Comparison of ENCODE assay signal across 8 cellular contexts in genomic region chr10:88194041-88194887, GRCh38.
DNase-seq lines count a peak whose midpoint lies in the region; ATAC-seq, FAIRE-seq and TF ChIP-seq lines count a peak whose summit lies in the region.

No MANE protein-coding gene starts in this region.

- H3K4me3 Mint-ChIP-seq in activated T-helper 1 cell treated with anti-CD3 and anti-CD28 coated beads, Interleukin-12 subunit alpha, Interleukin-12 subunit beta, Interleukin-2, Interleukin-4 antibody, amounts not matched to agents 30 ng/mL and 10 ng/mL and 1 ng/mL, durations not matched to agents 14 hours and 24 hours and 36 hours = peak overlapping the region; percentile 43

- H3K9me3 Mint-ChIP-seq in activated T-helper 1 cell treated with anti-CD3 and anti-CD28 coated beads, Interleukin-12 subunit alpha, Interleukin-12 subunit beta, Interleukin-2, Interleukin-4 antibody, amounts not matched to agents 30 ng/mL and 10 ng/mL and 1 ng/mL, durations not matched to agents 14 hours and 24 hours and 36 hours = peaks cover 18% of the 10 kb centered on the region

- FAIRE-seq in RCC 7860 (lab: Jason Lieb, UNC) = no peak

- peaks cover 3% of the 10 kb centered on the region for H3K27me3 Mint-ChIP-seq in activated T-helper 1 cell treated with anti-CD3 and anti-CD28 coated beads, Interleukin-12 subunit alpha, Interleukin-12 subunit beta, Interleukin-2, Interleukin-4 antibody, amounts not matched to agents 30 ng/mL and 10 ng/mL and 1 ng/mL, durations not matched to agents 14 hours and 24 hours and 36 hours (ENCODE audit: insufficient read depth)

- no peak overlapping the region for H3K4me3 ChIP-seq in mucosa of descending colon

- H3K36me3 ChIP-seq in mucosa of descending colon (ENCODE audit: low read depth) = no peaks in the 10 kb centered on the region

- in situ Hi-C loops in Caki2 (cut with HindIII; ENCODE audit: low pct_unique_long_range_greater_than_20kb, low sequenced_read_pairs) = no loop called here

- DNase-seq in Caki2 (ENCODE audit: low read depth) (peak; percentile 12), RCC 7860 (ENCODE audit: low spot score) (peak; percentile 38), mucosa of descending colon (no peak), GM19240 (ENCODE audit: insufficient read length, low spot score) (no peak), OCI-M2 (lab: John Stamatoyannopoulos, UW; ENCODE audit: unreplicated experiment) (no peak)
- peak; percentile 47 for DNase-seq in activated T-helper 1 cell treated with anti-CD3 and anti-CD28 coated beads, Interleukin-12 subunit alpha, Interleukin-12 subunit beta, Interleukin-2, Interleukin-4 antibody, amounts not matched to agents 30 ng/mL and 10 ng/mL and 1 ng/mL, durations not matched to agents 14 hours and 24 hours and 36 hours (ENCODE audit: low spot score)

- H3K36me3 Mint-ChIP-seq in activated T-helper 1 cell treated with anti-CD3 and anti-CD28 coated beads, Interleukin-12 subunit alpha, Interleukin-12 subunit beta, Interleukin-2, Interleukin-4 antibody, amounts not matched to agents 30 ng/mL and 10 ng/mL and 1 ng/mL, durations not matched to agents 14 hours and 24 hours and 36 hours (ENCODE audit: low read depth) = peaks cover 10% of the 10 kb centered on the region

- H3K4me1 ChIP-seq in mucosa of descending colon (ENCODE audit: low read depth) = no peaks in the 10 kb centered on the region

- no peak for TF ChIP-seq CTCF in mucosa of descending colon (IDR thresholded peaks at IDR 0.05)

- H3K4me1 Mint-ChIP-seq in activated T-helper 1 cell treated with anti-CD3 and anti-CD28 coated beads, Interleukin-12 subunit alpha, Interleukin-12 subunit beta, Interleukin-2, Interleukin-4 antibody, amounts not matched to agents 30 ng/mL and 10 ng/mL and 1 ng/mL, durations not matched to agents 14 hours and 24 hours and 36 hours (ENCODE audit: low read depth) = peaks cover 35% of the 10 kb centered on the region

- intact Hi-C loops in activated T-helper 1 cell treated with anti-CD3 and anti-CD28 coated beads, Interleukin-12 subunit alpha, Interleukin-12 subunit beta, Interleukin-2, Interleukin-4 antibody, amounts not matched to agents 30 ng/mL and 10 ng/mL and 1 ng/mL, durations not matched to agents 14 hours and 24 hours and 36 hours (cut with micrococcal nuclease) = loop anchor here (1.0 kb wide), 6 partner anchors 42 to 332 kb away; no protein-coding TSS in a partner anchor
- intact Hi-C loops in mucosa of descending colon (cut with DNase I, micrococcal nuclease) = no loop called here

- no peaks in the 10 kb centered on the region for H3K9me3 ChIP-seq in mucosa of descending colon

- peak overlapping the region; percentile 90 for H3K27ac Mint-ChIP-seq in activated T-helper 1 cell treated with anti-CD3 and anti-CD28 coated beads, Interleukin-12 subunit alpha, Interleukin-12 subunit beta, Interleukin-2, Interleukin-4 antibody, amounts not matched to agents 30 ng/mL and 10 ng/mL and 1 ng/mL, durations not matched to agents 14 hours and 24 hours and 36 hours

- ATAC-seq in mucosa of descending colon (peak; percentile 80), HG02840 (IDR thresholded peaks at IDR 0.05; ENCODE audit: low FRiP score, unreplicated experiment) (no peak), GM21390 (IDR thresholded peaks at IDR 0.05; ENCODE audit: unreplicated experiment) (no peak)

Comparison
In these comparisons a context has a peak if more than half of its experiments do, and no peak if none do; other contexts are left out.
1. DNase-seq: peak in Caki2 (single experiment), RCC 7860 (single experiment) and activated T-helper 1 cell treated with anti-CD3 and anti-CD28 coated beads, Interleukin-12 subunit alpha, Interleukin-12 subunit beta, Interleukin-2, Interleukin-4 antibody, amounts not matched to agents 30 ng/mL and 10 ng/mL and 1 ng/mL, durations not matched to agents 14 hours and 24 hours and 36 hours (single experiment); none in mucosa of descending colon (0 of 3), GM19240 (single experiment) and OCI-M2 (single experiment).